ENCODE assay signal across 35 cellular contexts in the genomic region with DNA sequence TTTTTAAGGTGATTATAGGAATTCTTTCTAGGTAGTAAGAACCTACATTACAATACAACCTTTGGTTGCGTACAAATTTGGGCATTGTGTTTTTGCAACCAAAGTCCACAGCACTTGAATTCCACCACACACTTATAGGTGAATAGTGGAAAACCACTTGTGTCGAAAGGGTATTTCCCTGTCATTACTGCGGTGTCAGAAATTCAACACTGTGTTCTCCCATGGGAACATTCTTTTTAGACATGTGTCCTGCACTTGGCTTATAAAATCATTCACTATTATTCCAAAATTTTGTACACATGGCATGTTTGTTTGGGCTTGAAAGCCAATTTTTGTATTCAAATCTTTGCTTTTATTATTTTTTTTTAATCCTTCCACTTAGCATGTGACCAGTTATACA.
"Had no signal": no experiment of that assay in that cellular context is flagged by ENCODE, and none has a peak within 500 bp of the region (broad histone marks: within the 10 kb centered on the region; RNA-seq: fewer than 3 reads in every experiment).

No MANE protein-coding gene starts in this region.

- H3K4me1 ChIP-seq: adrenal gland, body of pancreas, foreskin keratinocyte, gastrocnemius medialis had no signal

- FAIRE-seq: colon had no signal

- DNase-seq: activated B cell treated with CpG ODN at 0.5 μM for 24 hours; activated CD4-positive, alpha-beta memory T cell treated with anti-CD3 and anti-CD28 coated beads for 36 hours; activated CD4-positive, alpha-beta T cell treated with anti-CD3 and anti-CD28 coated beads for 36 hours; activated CD4-positive, alpha-beta T cell treated with anti-CD3 and anti-CD28 coated beads, Interleukin-2, amount 10 ng/mL, durations not matched to agents 24 days and 14 days; activated CD4-positive, CD25-positive, alpha-beta regulatory T cell treated with anti-CD3 and anti-CD28 coated beads, Interleukin-2, amount 50 U/mL, for 72 hours; activated CD8-positive, alpha-beta memory T cell treated with anti-CD3 and anti-CD28 coated beads, Interleukin-2, amount 50 U/mL, for 48 hours; activated CD8-positive, alpha-beta T cell treated with anti-CD3 and anti-CD28 coated beads, Interleukin-2, amount 10 ng/mL, durations not matched to agents 7 days and 5 days; activated gamma-delta T cell; activated naive CD4-positive, alpha-beta T cell; activated naive CD4-positive, alpha-beta T cell treated with anti-CD3 and anti-CD28 coated beads, Interleukin-2, amount 50 U/mL, for 16 hours; activated naive CD8-positive, alpha-beta T cell treated with anti-CD3 and anti-CD28 coated beads for 36 hours; activated naive CD8-positive, alpha-beta T cell treated with anti-CD3 and anti-CD28 coated beads, Interleukin-2, amount 50 U/mL, for 24 hours; activated T-cell treated with anti-CD3 and anti-CD28 coated beads for 4 hours; activated T-cell treated with anti-CD3 and anti-CD28 coated beads, Interleukin-2, amount 50 U/mL, for 24 hours; activated T-cell treated with anti-CD3 and anti-CD28 coated beads, Interleukin-2, amount 50 U/mL, for 72 hours; adrenal gland; amygdala; aorta; body of pancreas; caudate nucleus; cortex of kidney; dermis blood vessel endothelial cell; effector CD4-positive, alpha-beta T cell; effector memory CD8-positive, alpha-beta T cell; erythroblast; foreskin keratinocyte; gastrocnemius medialis; glutamatergic neuron; heart left ventricle; T-helper 1 cell; T-helper 17 cell; T1000; WERI-Rb-1 had no signal

- H3K36me3 ChIP-seq: adrenal gland, esophagus muscularis mucosa, gastrocnemius medialis, heart left ventricle, WERI-Rb-1 had no signal

- ATAC-seq: activated CD4-positive, alpha-beta T cell treated with anti-CD3 and anti-CD28 coated beads for 36 hours; activated CD8-positive, alpha-beta T cell treated with anti-CD3 and anti-CD28 coated beads, Interleukin-2, amount 10 ng/mL, durations not matched to agents 7 days and 5 days; activated naive CD8-positive, alpha-beta T cell treated with anti-CD3 and anti-CD28 coated beads, Interleukin-2, amount 50 U/mL, for 24 hours; activated T-cell treated with anti-CD3 and anti-CD28 coated beads, Interleukin-2, amount 50 U/mL, for 72 hours; body of pancreas; effector memory CD8-positive, alpha-beta T cell; foreskin keratinocyte; gastrocnemius medialis; heart left ventricle; T-helper 17 cell had no signal

- H3K27me3 ChIP-seq: adrenal gland, body of pancreas, esophagus muscularis mucosa, gastrocnemius medialis, heart left ventricle had no signal

- H3K4me3 ChIP-seq: adrenal gland, body of pancreas, esophagus muscularis mucosa, gastrocnemius medialis, heart left ventricle had no signal

- H3K27ac ChIP-seq: adrenal gland, body of pancreas, esophagus muscularis mucosa, foreskin keratinocyte, gastrocnemius medialis, heart left ventricle, WERI-Rb-1 had no signal

- H3K9me3 ChIP-seq: adrenal gland, body of pancreas, esophagus muscularis mucosa, gastrocnemius medialis, heart left ventricle had no signal
